Comparison of ENCODE assay signal across 19 cellular contexts in the genomic region with DNA sequence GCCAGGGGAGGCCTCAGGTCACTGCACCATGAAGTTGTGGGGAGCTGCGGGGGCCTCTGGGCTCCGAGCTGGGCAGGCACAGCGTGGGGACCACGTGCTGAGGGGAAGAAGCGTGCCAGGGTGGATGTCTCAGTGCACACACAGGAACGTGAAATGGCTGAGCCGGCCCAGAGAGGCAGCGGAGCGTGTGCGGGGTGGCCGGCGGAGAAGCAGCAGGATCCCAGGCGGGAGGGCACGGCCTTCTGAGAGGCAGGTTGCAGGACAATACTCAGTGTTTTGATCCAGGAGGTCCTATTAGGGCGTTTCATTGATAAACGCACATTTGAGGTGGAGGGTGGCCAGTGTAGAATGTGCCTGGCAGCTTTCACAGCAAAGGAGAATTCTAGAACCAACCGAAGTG. TPM values are rescaled to one million over a fixed set of nuclear protein-coding genes. Genes with fewer than 3 reads are reported as not detected.
DNase-seq lines count a peak whose midpoint lies in the region; ATAC-seq, FAIRE-seq and TF ChIP-seq lines count a peak whose summit lies in the region.
"Had no signal": no experiment of that assay in that cellular context is flagged by ENCODE, and none has a peak within 500 bp of the region (broad histone marks: within the 10 kb centered on the region; RNA-seq: fewer than 3 reads in every experiment).

No MANE protein-coding gene starts in this region.

- DNase-seq in HepG2 (ENCODE audit: low spot score) (no peak), right lobe of liver (no peak), kidney (peak; percentile 63), osteoblast (ENCODE audit: insufficient read length, low spot score, missing footprints) (peak; percentile 30), SJCRH30 (no peak), NCI-H1930 (lab: John Stamatoyannopoulos, UW) (no peak)
- DNase-seq in activated CD4-positive, alpha-beta T cell treated with anti-CD3 and anti-CD28 coated beads for 48 hours, result no peak
- DNase-seq: ACHN; CD4-positive, alpha-beta memory T cell; DMS153; DMS79 treated with DMSO at 0.1 percent for 48 hours; EL; GM23248; IMR-90 had no signal

- no TSS peak for BruUV-seq in HepG2 (replicated peaks; lab: Mats Ljungman, UMichigan)

- H3K4me2 ChIP-seq in HepG2 (ENCODE audit: low read depth, low read length) (peak overlapping the region; percentile 7; the same call in 1 of the 2 replicates), osteoblast (ENCODE audit: insufficient read depth, low read length) (no peak overlapping the region)

- no peaks in the 10 kb centered on the region for H3K36me3 ChIP-seq in HepG2 (replicated peaks in 1 of 2; ENCODE audit: control insufficient read depth in 1 of 2, insufficient read depth in 2 of 2, low read length in 2 of 2)
- H3K36me3 ChIP-seq in right lobe of liver, result no peaks in the 10 kb centered on the region
- no peaks in the 10 kb centered on the region for H3K36me3 ChIP-seq in kidney (ENCODE audit: control insufficient read depth in 1 of 2, insufficient read depth in 2 of 2, low read length in 2 of 2)
- no peaks in the 10 kb centered on the region for H3K36me3 ChIP-seq in osteoblast (ENCODE audit: insufficient read depth, low read length)
- H3K36me3 ChIP-seq in SJCRH30, result no peaks in the 10 kb centered on the region

- TF ChIP-seq CTCF in HepG2 (CRISPR knock-in tag; IDR thresholded peaks at IDR 0.05) (no peak), right lobe of liver (IDR thresholded peaks at IDR 0.05) (no peak), kidney (IDR thresholded peaks at IDR 0.05; ENCODE audit: borderline replicate concordance, extremely low read depth, insufficient read depth) (no peak), osteoblast (IDR thresholded peaks at IDR 0.05; ENCODE audit: extremely low read depth, low read depth, low read length) (no peak)

- H3K79me2 ChIP-seq in HepG2 (ENCODE audit: insufficient read depth, low read length) (no peaks in the 10 kb centered on the region), osteoblast (ENCODE audit: insufficient read depth, low read length) (no peaks in the 10 kb centered on the region)

- H3K4me1 ChIP-seq in HepG2 (ENCODE audit: insufficient read depth, low read length) (peaks cover 41% of the 10 kb centered on the region), right lobe of liver (no peaks in the 10 kb centered on the region), kidney (ENCODE audit: control insufficient read depth in 1 of 2, insufficient read depth in 1 of 2, low read depth in 1 of 2, low read length in 2 of 2) (no peaks in the 10 kb centered on the region), osteoblast (ENCODE audit: insufficient read depth, low read length) (no peaks in the 10 kb centered on the region), SJCRH30 (no peaks in the 10 kb centered on the region)

- FAIRE-seq in HepG2 (lab: Jason Lieb, UNC) (no peak), kidney (lab: Jason Lieb, UNC) (no peak)
- FAIRE-seq: D721Med, G401.6, H54 had no signal

- H3K27ac ChIP-seq in HepG2 (ENCODE audit: extremely low read length, insufficient read depth, low read length), result no peak overlapping the region
- H3K27ac ChIP-seq in right lobe of liver, result no peak overlapping the region
- no peak overlapping the region for H3K27ac ChIP-seq in kidney (ENCODE audit: low read depth in 2 of 2, low read length in 2 of 2)
- H3K27ac ChIP-seq in osteoblast (ENCODE audit: low read depth, low read length), result no peak overlapping the region
- no peak overlapping the region for H3K27ac ChIP-seq in SJCRH30
- H3K27ac ChIP-seq: C4-2B, GM23248 had no signal

- intact Hi-C loops in HepG2 (cut with micrococcal nuclease; ENCODE audit: unreplicated experiment) (no loop called here), right lobe of liver (cut with DNase I) (loop anchor here in 1 of 2 donors (10.0 kb wide), 1 partner anchor 76 kb away; no protein-coding TSS in a partner anchor), kidney (cut with DNase I) (no loop called here)

- CTCF ChIA-PET in HepG2 (lab: Yijun Ruan, JAX; ENCODE audit: low intra/inter-chr PET ratio, low total read pairs), result no interaction called here

- no peak for TF ChIP-seq RAD21 in HepG2 (CRISPR knock-in tag; IDR thresholded peaks at IDR 0.05)

- ATAC-seq in HepG2 (peak; percentile 6; the same call in 1 of the 3 replicates), right lobe of liver (no peak)

- H3K9me3 ChIP-seq in HepG2 (ENCODE audit: low read length), result peaks cover 11% of the 10 kb centered on the region
- H3K9me3 ChIP-seq in right lobe of liver, result peaks cover 0 to 8% (median 0%) of the 10 kb centered on the region in 4 donors
- peaks cover 0 to 5% of the 10 kb centered on the region in 2 donors for H3K9me3 ChIP-seq in kidney (ENCODE audit: control insufficient read depth in 1 of 2, low read length in 2 of 2)
- H3K9me3 ChIP-seq in osteoblast (ENCODE audit: low read depth, low read length), result peaks cover 3% of the 10 kb centered on the region
- 0 out of 2 replicates have a peak, but pooled peaks cover 5% of the 10 kb centered on the region for H3K9me3 ChIP-seq in SJCRH30 (replicated peaks)

- in situ Hi-C loops in HepG2 (cut with HindIII; ENCODE audit: extremely low pct_ligation_motif_present, low pct_unique_long_range_greater_than_20kb), result no loop called here

- H4K20me1 ChIP-seq in HepG2 (ENCODE audit: insufficient read depth, low read length) (no peaks in the 10 kb centered on the region), osteoblast (ENCODE audit: insufficient read depth, low read length) (peaks cover 3% of the 10 kb centered on the region)

- no peak overlapping the region for H2AFZ ChIP-seq in HepG2 (ENCODE audit: low read length)
- H2AFZ ChIP-seq in osteoblast (ENCODE audit: low read length), result no peak overlapping the region
- H2AFZ ChIP-seq: GM23248 had no signal

- TF ChIP-seq POLR2A in HepG2 (IDR thresholded peaks at IDR 0.05; ENCODE audit: insufficient read depth in 1 of 2, low read depth in 2 of 2, low read length in 2 of 2) (no peak), right lobe of liver (IDR thresholded peaks at IDR 0.05) (no peak)

- 42% methylated on average over 12 of the region's 17 CpGs for WGBS in HepG2 (ENCODE audit: low lambda C conversion rate)
- WGBS in right lobe of liver (ENCODE audit: insufficient coverage, low coverage, low lambda C conversion rate, missing lambda C conversion rate), result 83% methylated on average over 14 of the region's 17 CpGs

- no peak overlapping the region for H3K4me3 ChIP-seq in HepG2 (replicated peaks in 1 of 3; ENCODE audit: insufficient read depth in 1 of 3, low read depth in 2 of 3, low read length in 3 of 3)
- no peak overlapping the region for H3K4me3 ChIP-seq in right lobe of liver
- H3K4me3 ChIP-seq in kidney (ENCODE audit: low read length in 2 of 2), result no peak overlapping the region
- no peak overlapping the region for H3K4me3 ChIP-seq in osteoblast (ENCODE audit: insufficient read depth, low read length)
- no peak overlapping the region for H3K4me3 ChIP-seq in SJCRH30
- H3K4me3 ChIP-seq: GM23248 had no signal

- no peak for TF ChIP-seq EP300 in HepG2 (IDR thresholded peaks at IDR 0.05; ENCODE audit: low read depth in 2 of 2, low read length in 2 of 2)
- no peak for TF ChIP-seq EP300 in HepG2 (CRISPR knock-in tag; IDR thresholded peaks at IDR 0.05; ENCODE audit: borderline replicate concordance)

- POLR2A ChIA-PET in HepG2 (lab: Yijun Ruan, JAX), result no interaction called here

- H3K27me3 ChIP-seq in HepG2 (ENCODE audit: control insufficient read depth in 1 of 2, insufficient read depth in 2 of 2, low read length in 2 of 2) (peaks cover 5 to 40% of the 10 kb centered on the region in 2 experiments; a peak in 4 of 5 replicates), right lobe of liver (no peaks in the 10 kb centered on the region), osteoblast (ENCODE audit: insufficient read depth, low read length) (peaks cover 11% of the 10 kb centered on the region), SJCRH30 (peaks cover 54% of the 10 kb centered on the region)

- H3K9ac ChIP-seq in HepG2 (ENCODE audit: insufficient read depth, low read depth, low read length) (no peak overlapping the region), kidney (ENCODE audit: low read length in 2 of 2) (no peak overlapping the region)
- H3K9ac ChIP-seq: GM23248 had no signal

RNA-seq across cellular contexts. Expression of gene TNFRSF14, which starts 12.9 kb away (rescaled TPM):
- total RNA-seq in HepG2 (2016; rRNA removed; fragmentation: Illumina TruSeq; extraction: Trizol) (6.2 and 11.9 TPM in 2 replicates), right lobe of liver (10 to 100 TPM; 31.0 to 54.8 (median 41.1) TPM), kidney (95.0 TPM), osteoblast (29.2 and 36.6 TPM in 2 replicates)
- total RNA-seq in HepG2 (2016; cell fraction: cytosol; rRNA removed; fragmentation: Illumina TruSeq; extraction: Trizol; ENCODE audit: low read depth), result 7.1 and 8.0 TPM in 2 replicates
- 5.5 and 13.2 TPM in 2 replicates for total RNA-seq in HepG2 (2016; cell fraction: insoluble cytoplasmic fraction; rRNA removed; fragmentation: Illumina TruSeq; extraction: Trizol)
- total RNA-seq in HepG2 (2016; cell fraction: membrane; rRNA removed; fragmentation: Illumina TruSeq; extraction: Trizol), result 10.5 and 12.4 TPM in 2 replicates
- total RNA-seq in HepG2 (2016; cell fraction: nucleus; rRNA removed; fragmentation: Illumina TruSeq; extraction: Trizol), result 11.2 and 11.3 TPM in 2 replicates
- polyA plus RNA-seq in HepG2 (2011; rRNA removed) (49.9 and 70.7 TPM in 2 replicates), kidney (ENCODE audit: insufficient read depth, low read depth, low replicate concordance) (99.1 TPM)
- 24.2 and 35.1 TPM in 2 replicates for polyA plus RNA-seq in HepG2 (2011; cell fraction: cytosol; rRNA removed)
- polyA plus RNA-seq in HepG2 (2011; cell fraction: nucleus; rRNA removed), result 534 and 601 TPM in 2 replicates
- 20.3 and 22.1 TPM in 2 replicates for polyA plus RNA-seq in HepG2 (2012)
- polyA plus RNA-seq in HepG2 (2016; cell fraction: cytosol; fragmentation: Illumina TruSeq; extraction: Trizol; ENCODE audit: low read depth), result 6.2 and 6.4 TPM in 2 replicates
- polyA plus RNA-seq in HepG2 (2016; cell fraction: insoluble cytoplasmic fraction; fragmentation: Illumina TruSeq; extraction: Trizol; ENCODE audit: low read depth), result 5.6 and 7.2 TPM in 2 replicates
- 9.0 and 10.4 TPM in 2 replicates for polyA plus RNA-seq in HepG2 (2016; cell fraction: membrane; fragmentation: Illumina TruSeq; extraction: Trizol; ENCODE audit: low read depth)
- polyA plus RNA-seq in HepG2 (2016; cell fraction: nucleus; fragmentation: Illumina TruSeq; extraction: Trizol; ENCODE audit: insufficient read depth, low read depth), result 35.7 and 39.2 TPM in 2 replicates
- 0.61 and 40.6 TPM in 2 replicates for polyA minus RNA-seq in HepG2 (2011; rRNA and poly(A)+ RNA removed; ENCODE audit: low replicate concordance)
- 12.6 and 13.8 TPM in 2 replicates for polyA minus RNA-seq in HepG2 (2011; cell fraction: cytosol; rRNA and poly(A)+ RNA removed)
- polyA minus RNA-seq in HepG2 (2011; cell fraction: nucleus; rRNA and poly(A)+ RNA removed), result 32.2 and 34.3 TPM in 2 replicates
- total RNA-seq in SJCRH30 (2014; rRNA removed; shearing (Covaris generic)), result 0.51 TPM in 1 of 2 replicates, not detected in the other

RNA-seq across cellular contexts. Expression of gene PRXL2B, which starts 17.5 kb away (rescaled TPM):
- 14.1 and 16.8 TPM in 2 replicates for total RNA-seq in HepG2 (2016; rRNA removed; fragmentation: Illumina TruSeq; extraction: Trizol)
- total RNA-seq in HepG2 (2016; cell fraction: cytosol; rRNA removed; fragmentation: Illumina TruSeq; extraction: Trizol; ENCODE audit: low read depth), result 3.3 and 4.6 TPM in 2 replicates
- total RNA-seq in HepG2 (2016; cell fraction: insoluble cytoplasmic fraction; rRNA removed; fragmentation: Illumina TruSeq; extraction: Trizol), result 14.4 and 15.6 TPM in 2 replicates
- total RNA-seq in HepG2 (2016; cell fraction: membrane; rRNA removed; fragmentation: Illumina TruSeq; extraction: Trizol), result 9.8 and 9.9 TPM in 2 replicates
- total RNA-seq in HepG2 (2016; cell fraction: nucleus; rRNA removed; fragmentation: Illumina TruSeq; extraction: Trizol), result 8.9 and 10.7 TPM in 2 replicates
- polyA plus RNA-seq in HepG2 (2011; rRNA removed), result 22.1 and 29.5 TPM in 2 replicates
- 24.7 and 29.1 TPM in 2 replicates for polyA plus RNA-seq in HepG2 (2011; cell fraction: cytosol; rRNA removed)
- polyA plus RNA-seq in HepG2 (2011; cell fraction: nucleus; rRNA removed), result 72.9 and 75.2 TPM in 2 replicates
- 22.4 and 26.9 TPM in 2 replicates for polyA plus RNA-seq in HepG2 (2012)
- polyA plus RNA-seq in HepG2 (2016; cell fraction: cytosol; fragmentation: Illumina TruSeq; extraction: Trizol; ENCODE audit: low read depth), result 4.6 and 4.8 TPM in 2 replicates
- 20.7 and 24.0 TPM in 2 replicates for polyA plus RNA-seq in HepG2 (2016; cell fraction: insoluble cytoplasmic fraction; fragmentation: Illumina TruSeq; extraction: Trizol; ENCODE audit: low read depth)
- 11.7 and 12.0 TPM in 2 replicates for polyA plus RNA-seq in HepG2 (2016; cell fraction: membrane; fragmentation: Illumina TruSeq; extraction: Trizol; ENCODE audit: low read depth)
- 24.3 and 25.8 TPM in 2 replicates for polyA plus RNA-seq in HepG2 (2016; cell fraction: nucleus; fragmentation: Illumina TruSeq; extraction: Trizol; ENCODE audit: insufficient read depth, low read depth)
- polyA minus RNA-seq in HepG2 (2011; rRNA and poly(A)+ RNA removed; ENCODE audit: low replicate concordance), result 3.8 and 32.9 TPM in 2 replicates
- 16.2 and 16.4 TPM in 2 replicates for polyA minus RNA-seq in HepG2 (2011; cell fraction: cytosol; rRNA and poly(A)+ RNA removed)
- polyA minus RNA-seq in HepG2 (2011; cell fraction: nucleus; rRNA and poly(A)+ RNA removed), result 5.8 and 7.5 TPM in 2 replicates
- total RNA-seq in right lobe of liver, result 10 to 100 TPM in 3 of 6 experiments, 1 to 10 TPM in 3; 5.1 to 18.6 (median 11.1) TPM
- 39.5 TPM for total RNA-seq in kidney
- polyA plus RNA-seq in kidney (ENCODE audit: insufficient read depth, low read depth, low replicate concordance), result 25.6 TPM
- total RNA-seq in osteoblast, result 8.0 and 9.4 TPM in 2 replicates
- 21.3 and 22.5 TPM in 2 replicates for total RNA-seq in SJCRH30 (2014; rRNA removed; shearing (Covaris generic))

RNA-seq across cellular contexts. Expression of gene HES5, which starts 39.0 kb away (rescaled TPM):
- not detected in 2 replicates for total RNA-seq in HepG2 (2016; rRNA removed; fragmentation: Illumina TruSeq; extraction: Trizol)
- not detected in 2 replicates for total RNA-seq in HepG2 (2016; cell fraction: cytosol; rRNA removed; fragmentation: Illumina TruSeq; extraction: Trizol; ENCODE audit: low read depth)
- not detected in 2 replicates for total RNA-seq in HepG2 (2016; cell fraction: insoluble cytoplasmic fraction; rRNA removed; fragmentation: Illumina TruSeq; extraction: Trizol)
- total RNA-seq in HepG2 (2016; cell fraction: membrane; rRNA removed; fragmentation: Illumina TruSeq; extraction: Trizol), result not detected in 2 replicates
- total RNA-seq in HepG2 (2016; cell fraction: nucleus; rRNA removed; fragmentation: Illumina TruSeq; extraction: Trizol), result not detected in 2 replicates
- 0.05 TPM in 1 of 2 replicates, not detected in the other for polyA plus RNA-seq in HepG2 (2011; rRNA removed)
- polyA plus RNA-seq in HepG2 (2011; cell fraction: cytosol; rRNA removed), result not detected in 2 replicates
- polyA plus RNA-seq in HepG2 (2011; cell fraction: nucleus; rRNA removed), result not detected in 2 replicates
- polyA plus RNA-seq in HepG2 (2012), result not detected in 2 replicates
- not detected in 2 replicates for polyA plus RNA-seq in HepG2 (2016; cell fraction: cytosol; fragmentation: Illumina TruSeq; extraction: Trizol; ENCODE audit: low read depth)
- polyA plus RNA-seq in HepG2 (2016; cell fraction: insoluble cytoplasmic fraction; fragmentation: Illumina TruSeq; extraction: Trizol; ENCODE audit: low read depth), result not detected in 2 replicates
- polyA plus RNA-seq in HepG2 (2016; cell fraction: membrane; fragmentation: Illumina TruSeq; extraction: Trizol; ENCODE audit: low read depth), result not detected in 2 replicates
- polyA plus RNA-seq in HepG2 (2016; cell fraction: nucleus; fragmentation: Illumina TruSeq; extraction: Trizol; ENCODE audit: insufficient read depth, low read depth), result not detected in 2 replicates
- polyA minus RNA-seq in HepG2 (2011; rRNA and poly(A)+ RNA removed; ENCODE audit: low replicate concordance), result not detected in 2 replicates
- not detected in 2 replicates for polyA minus RNA-seq in HepG2 (2011; cell fraction: cytosol; rRNA and poly(A)+ RNA removed)
- not detected in 2 replicates for polyA minus RNA-seq in HepG2 (2011; cell fraction: nucleus; rRNA and poly(A)+ RNA removed)
- total RNA-seq in right lobe of liver, result under 1 TPM in 2 of 6 experiments, not detected in 4; 0.18 to 0.25 TPM
- total RNA-seq in kidney, result 0.44 TPM
- not detected for polyA plus RNA-seq in kidney (ENCODE audit: insufficient read depth, low read depth, low replicate concordance)
- total RNA-seq in osteoblast, result not detected in 2 replicates
- total RNA-seq in SJCRH30 (2014; rRNA removed; shearing (Covaris generic)), result not detected in 2 replicates
- total RNA-seq: A172; CD4-positive, alpha-beta memory T cell; GM23248; IMR-90 had no signal
- polyA plus RNA-seq: CD4-positive, alpha-beta memory T cell; GM23248; IMR-90 had no signal

RNA-seq across cellular contexts. Expression of gene PANK4, which starts 42.7 kb away (rescaled TPM):
- 9.2 and 19.3 TPM in 2 replicates for total RNA-seq in HepG2 (2016; rRNA removed; fragmentation: Illumina TruSeq; extraction: Trizol)
- total RNA-seq in HepG2 (2016; cell fraction: cytosol; rRNA removed; fragmentation: Illumina TruSeq; extraction: Trizol; ENCODE audit: low read depth), result 15.2 and 19.7 TPM in 2 replicates
- 9.5 and 17.6 TPM in 2 replicates for total RNA-seq in HepG2 (2016; cell fraction: insoluble cytoplasmic fraction; rRNA removed; fragmentation: Illumina TruSeq; extraction: Trizol)
- 5.3 and 5.7 TPM in 2 replicates for total RNA-seq in HepG2 (2016; cell fraction: membrane; rRNA removed; fragmentation: Illumina TruSeq; extraction: Trizol)
- total RNA-seq in HepG2 (2016; cell fraction: nucleus; rRNA removed; fragmentation: Illumina TruSeq; extraction: Trizol), result 19.2 TPM in 2 replicates
- polyA plus RNA-seq in HepG2 (2011; rRNA removed), result 17.2 and 17.4 TPM in 2 replicates
- 7.9 and 10.5 TPM in 2 replicates for polyA plus RNA-seq in HepG2 (2011; cell fraction: cytosol; rRNA removed)
- polyA plus RNA-seq in HepG2 (2011; cell fraction: nucleus; rRNA removed), result 84.3 and 91.7 TPM in 2 replicates
- polyA plus RNA-seq in HepG2 (2012), result 11.1 and 12.3 TPM in 2 replicates
- polyA plus RNA-seq in HepG2 (2016; cell fraction: cytosol; fragmentation: Illumina TruSeq; extraction: Trizol; ENCODE audit: low read depth), result 0.83 and 1.3 TPM in 2 replicates
- polyA plus RNA-seq in HepG2 (2016; cell fraction: insoluble cytoplasmic fraction; fragmentation: Illumina TruSeq; extraction: Trizol; ENCODE audit: low read depth), result 6.9 and 9.3 TPM in 2 replicates
- polyA plus RNA-seq in HepG2 (2016; cell fraction: membrane; fragmentation: Illumina TruSeq; extraction: Trizol; ENCODE audit: low read depth), result 1.5 and 2.2 TPM in 2 replicates
- polyA plus RNA-seq in HepG2 (2016; cell fraction: nucleus; fragmentation: Illumina TruSeq; extraction: Trizol; ENCODE audit: insufficient read depth, low read depth), result 33.9 and 43.9 TPM in 2 replicates
- polyA minus RNA-seq in HepG2 (2011; rRNA and poly(A)+ RNA removed; ENCODE audit: low replicate concordance), result 27.8 and 43.6 TPM in 2 replicates
- polyA minus RNA-seq in HepG2 (2011; cell fraction: cytosol; rRNA and poly(A)+ RNA removed), result 14.8 and 18.2 TPM in 2 replicates
- 56.7 and 65.1 TPM in 2 replicates for polyA minus RNA-seq in HepG2 (2011; cell fraction: nucleus; rRNA and poly(A)+ RNA removed)
- total RNA-seq in right lobe of liver, result 10 to 100 TPM in 5 of 6 experiments, 1 to 10 TPM in 1; 9.6 to 18.9 (median 13.4) TPM
- 33.7 TPM for total RNA-seq in kidney
- polyA plus RNA-seq in kidney (ENCODE audit: insufficient read depth, low read depth, low replicate concordance), result 13.3 TPM
- 15.2 and 18.6 TPM in 2 replicates for total RNA-seq in osteoblast
- total RNA-seq in SJCRH30 (2014; rRNA removed; shearing (Covaris generic)), result 42.1 and 48.8 TPM in 2 replicates

Comparison
In these comparisons a context has a peak if more than half of its experiments do, and no peak if none do; other contexts are left out.
1. DNase-seq: peak in kidney (single experiment) and osteoblast (single experiment); none in HepG2 (single experiment), right lobe of liver (0 of 3), SJCRH30 (0 of 2), activated CD4-positive, alpha-beta T cell treated with anti-CD3 and anti-CD28 coated beads for 48 hours (single experiment) and NCI-H1930 (0 of 2).